8 cellular contexts compared by ENCODE assay signal in genomic region chr4:121736735-121737351, GRCh38. TPM values are rescaled to one million over a fixed set of nuclear protein-coding genes. Genes with fewer than 3 reads are reported as not detected.
A peak's percentile ranks its signal among the peaks of the same experiment; 100 is the strongest.
DNase-seq lines count a peak whose midpoint lies in the region; ATAC-seq and TF ChIP-seq lines count a peak whose summit lies in the region.

No MANE protein-coding gene starts in this region.

- no peak overlapping the region for H2BK12ac ChIP-seq in H9 (ENCODE audit: insufficient read length, low read depth, low read length)

- H3K4me1 Mint-ChIP-seq in H9 (peaks cover 13 to 17% of the 10 kb centered on the region in 2 experiments), chondrocyte (ENCODE audit: low read depth) (peaks cover 37% of the 10 kb centered on the region)

- no peak overlapping the region for H2BK20ac ChIP-seq in H9 (ENCODE audit: low read depth, low read length, poor library complexity, severe bottlenecking)

- H4K8ac ChIP-seq in H9 (replicated peaks; ENCODE audit: insufficient read length, low read depth, low read length) = no peak overlapping the region

- H2BK5ac ChIP-seq in H9 (ENCODE audit: insufficient read length, low read length) = no peak overlapping the region

- H3K9ac ChIP-seq in H9 (ENCODE audit: extremely low read depth, insufficient read length, low read length) = no peak overlapping the region
- no peak overlapping the region for H3K9ac ChIP-seq in OCI-LY3 (ENCODE audit: low read length)

- no peak overlapping the region for H3K56ac ChIP-seq in H9 (ENCODE audit: insufficient read length, low read depth, low read length)

- no peak overlapping the region for H3K4ac ChIP-seq in H9 (ENCODE audit: low read depth, low read length)

- H2AFZ ChIP-seq in H9 (ENCODE audit: low read length) (no peak overlapping the region), OCI-LY3 (ENCODE audit: low read depth, low read length) (no peak overlapping the region)

- DNase-seq in SIG-M5 treated with dmso at 0.1 percent for 504 hours (lab: John Stamatoyannopoulos, UW; ENCODE audit: unreplicated experiment) = peak; percentile 31
- no peak for DNase-seq in SIG-M5 (lab: John Stamatoyannopoulos, UW)
- no peak for DNase-seq in H9
- no peak for DNase-seq in chondrocyte (ENCODE audit: low spot score)
- peak; percentile 21 for DNase-seq in midbrain (lab: John Stamatoyannopoulos, UW)
- no peak for DNase-seq in effector CD4-positive, alpha-beta T cell

- no peak overlapping the region for H2BK15ac ChIP-seq in H9 (ENCODE audit: low read depth, low read length)

- H3K36me3 ChIP-seq in OCI-LY3 (replicated peaks; ENCODE audit: low read depth, low read length) = no peaks in the 10 kb centered on the region

- H3K27ac Mint-ChIP-seq in H9 (no peak overlapping the region), chondrocyte (ENCODE audit: unreplicated experiment) (no peak overlapping the region)

- H3T11ph ChIP-seq in H9 (ENCODE audit: low read length) = no peak overlapping the region

- H3K4me3 ChIP-seq in OCI-LY3 (ENCODE audit: low read length) = no peak overlapping the region

- H3K79me1 ChIP-seq in H9 (ENCODE audit: insufficient read depth, low read depth, low read length, poor library complexity, severe bottlenecking) = no peaks in the 10 kb centered on the region

- H4K20me1 ChIP-seq in H9 (ENCODE audit: control insufficient read depth, insufficient read depth, insufficient read length) = no peaks in the 10 kb centered on the region
- H4K20me1 ChIP-seq in OCI-LY3 (ENCODE audit: insufficient read depth, low read length) = no peaks in the 10 kb centered on the region

- no peak overlapping the region for H3K27ac ChIP-seq in H9 (ENCODE audit: insufficient read length, low read depth, low read length)
- H3K27ac ChIP-seq in OCI-LY3 (ENCODE audit: low read length) = no peak overlapping the region

- WGBS in H9 (ENCODE audit: extremely low coverage, insufficient read length, low lambda C conversion rate) = no CpG with 5 or more reads among the region's 5 CpGs

- H2AK5ac ChIP-seq in H9 (ENCODE audit: insufficient read length, low read length) = no peak overlapping the region

- H2BK120ac ChIP-seq in H9 (ENCODE audit: low read depth, low read length, poor library complexity, severe bottlenecking) = no peak overlapping the region

- H3K27me3 ChIP-seq in H9 (ENCODE audit: insufficient read depth, low read length) (no peaks in the 10 kb centered on the region), OCI-LY3 (ENCODE audit: low read depth, low read length) (0 out of 2 replicates have a peak, but pooled peaks cover 6% of the 10 kb centered on the region)

- H3K23me2 ChIP-seq in H9 (ENCODE audit: insufficient read length, low read depth, low read length, poor library complexity, severe bottlenecking) = no peaks in the 10 kb centered on the region

- H3K23ac ChIP-seq in H9 (ENCODE audit: insufficient read length, low read depth, low read length) = no peak overlapping the region

- peaks cover 14% of the 10 kb centered on the region for H3K27me3 Mint-ChIP-seq in H9 (ENCODE audit: low read depth)
- no peaks in the 10 kb centered on the region for H3K27me3 Mint-ChIP-seq in chondrocyte (ENCODE audit: low read depth)

- H3K36me3 Mint-ChIP-seq in H9 (ENCODE audit: insufficient read depth in 1 of 3, low read depth in 3 of 3) (no peaks in the 10 kb centered on the region), chondrocyte (ENCODE audit: low read depth) (no peaks in the 10 kb centered on the region)

- H4K5ac ChIP-seq in H9 (ENCODE audit: insufficient read length, low read depth, low read length) = no peak overlapping the region

- TF ChIP-seq CTCF in H9 (conservative IDR thresholded peaks at IDR 0.05) (peak; percentile 71), OCI-LY3 (IDR thresholded peaks at IDR 0.05; ENCODE audit: low read depth, low read length) (peak; percentile 64), chondrocyte (IDR thresholded peaks at IDR 0.05) (peak; percentile 90)

- H3K4me2 ChIP-seq in H9 (ENCODE audit: insufficient read depth, insufficient read length, low read length) (no peak overlapping the region), OCI-LY3 (ENCODE audit: low read length) (no peak overlapping the region)

- H3K14ac ChIP-seq in H9 (ENCODE audit: insufficient read depth, low read length) = no peak overlapping the region

- H3K9me3 Mint-ChIP-seq in H9 (no peaks in the 10 kb centered on the region), chondrocyte (ENCODE audit: low read depth) (no peaks in the 10 kb centered on the region)

- H3K18ac ChIP-seq in H9 (ENCODE audit: insufficient read length, low read depth, low read length) = no peak overlapping the region

- no peak for ATAC-seq in HG02571 (IDR thresholded peaks at IDR 0.05; ENCODE audit: unreplicated experiment)

- H3K9me3 ChIP-seq in H9 (ENCODE audit: control insufficient read depth, low read depth, low read length) (no peaks in the 10 kb centered on the region), OCI-LY3 (ENCODE audit: insufficient read depth, low read length) (no peaks in the 10 kb centered on the region)

- H3K4me1 ChIP-seq in H9 (ENCODE audit: insufficient read depth, low read length) (no peaks in the 10 kb centered on the region), OCI-LY3 (ENCODE audit: low read length) (no peaks in the 10 kb centered on the region)

- H3K79me2 ChIP-seq in H9 (ENCODE audit: insufficient read depth, low read length) = no peaks in the 10 kb centered on the region
- H3K79me2 ChIP-seq in OCI-LY3 (ENCODE audit: low read length) = no peaks in the 10 kb centered on the region

- H4K91ac ChIP-seq in H9 (ENCODE audit: insufficient read length, low read depth, low read length) = no peak overlapping the region

- H3K4me3 Mint-ChIP-seq in H9 (no peak overlapping the region), chondrocyte (ENCODE audit: unreplicated experiment) (no peak overlapping the region)

RNA-seq across cellular contexts. Expression of gene SMIM43, which starts 28.1 kb away (rescaled TPM):
- total RNA-seq in H9 (2021) (1.0 and 1.2 TPM in 2 replicates), chondrocyte (0.34 TPM in 1 of 3 replicates, not detected in the others)

RNA-seq across cellular contexts. Expression of gene ANXA5, which starts 40.1 kb away (rescaled TPM):
- total RNA-seq in H9 (2021) (231 and 234 TPM in 2 replicates), chondrocyte (585 to 828 TPM (median 589 TPM) in 3 replicates)

Comparison
In these comparisons a context has a peak if more than half of its experiments do, and no peak if none do; other contexts are left out.
1. DNase-seq: peak in SIG-M5 treated with dmso at 0.1 percent for 504 hours (single experiment) and midbrain (single experiment); none in SIG-M5 (single experiment), H9 (single experiment), chondrocyte (single experiment) and effector CD4-positive, alpha-beta T cell (single experiment).
2. Peak in every context shown above with its lines, with median percentiles within 50 percentile points of each other: CTCF ChIP-seq.